22 cellular contexts compared by ENCODE assay signal in genomic region chr7:142332421-142332820, GRCh38.
DNase-seq lines count a peak whose midpoint lies in the region; ATAC-seq, FAIRE-seq and TF ChIP-seq lines count a peak whose summit lies in the region.
"Had no signal": no experiment of that assay in that cellular context is flagged by ENCODE, and none has a peak within 500 bp of the region (broad histone marks: within the 10 kb centered on the region; RNA-seq: fewer than 3 reads in every experiment).

No MANE protein-coding gene starts in this region.

- ATAC-seq in DND-41 (ENCODE audit: insufficient read depth, low read depth) (0 out of 3 replicates have a peak, but pooled peaks have one; percentile 16), K562 (peak; percentile 57; the same call in 2 of the 3 replicates), left lobe of liver (no peak), GM18502 (IDR thresholded peaks at IDR 0.05; ENCODE audit: poor library complexity, unreplicated experiment) (no peak)
- ATAC-seq: GM23338, Right ventricle myocardium inferior had no signal

- no peak overlapping the region for H3K4me3 ChIP-seq in DND-41 (ENCODE audit: low read depth in 1 of 2, low read length in 2 of 2)
- no peak overlapping the region for H3K4me3 ChIP-seq in K562
- H3K4me3 ChIP-seq: GM23338 had no signal

- H3K27me3 ChIP-seq in DND-41 (ENCODE audit: insufficient read depth, low read length, poor library complexity) (no peaks in the 10 kb centered on the region), K562 (ENCODE audit: control insufficient read depth in 2 of 2, insufficient read depth in 2 of 2, low read length in 2 of 2) (peaks cover 0 to 7% of the 10 kb centered on the region in 2 experiments; a peak in 1 of 5 replicates)

- no peaks in the 10 kb centered on the region for H3K9me3 ChIP-seq in DND-41 (ENCODE audit: insufficient read depth, low read length, severe bottlenecking)
- no peaks in the 10 kb centered on the region for H3K9me3 ChIP-seq in K562 (replicated peaks; ENCODE audit: control insufficient read depth, insufficient read depth, low read depth, low read length)

- H3K4me1 Mint-ChIP-seq in activated CD4-positive, alpha-beta memory T cell treated with anti-CD3 and anti-CD28 coated beads for 36 hours (ENCODE audit: low read depth): peaks cover 12% of the 10 kb centered on the region
- H3K4me1 Mint-ChIP-seq in activated CD4-positive, alpha-beta memory T cell treated with anti-CD3 and anti-CD28 coated beads, Interleukin-2, amount 10 ng/mL, durations not matched to agents 7 days and 5 days: peaks cover 6% of the 10 kb centered on the region
- H3K4me1 Mint-ChIP-seq: B cell had no signal

- POLR2A ChIA-PET in activated CD4-positive, alpha-beta memory T cell treated with anti-CD3 and anti-CD28 coated beads for 36 hours (lab: Charles Lee): no interaction called here
- POLR2A ChIA-PET in activated CD4-positive, alpha-beta memory T cell treated with anti-CD3 and anti-CD28 coated beads, Interleukin-2, amount 10 ng/mL, durations not matched to agents 7 days and 5 days (lab: Charles Lee): no interaction called here
- POLR2A ChIA-PET in K562 (lab: Yijun Ruan, JAX): no interaction called here

- no peak for FAIRE-seq in K562 (lab: Jason Lieb, UNC)
- FAIRE-seq: A204.1, GM12891 had no signal

- H3K27ac Mint-ChIP-seq in activated CD4-positive, alpha-beta memory T cell treated with anti-CD3 and anti-CD28 coated beads for 36 hours: no peak overlapping the region
- no peak overlapping the region for H3K27ac Mint-ChIP-seq in activated CD4-positive, alpha-beta memory T cell treated with anti-CD3 and anti-CD28 coated beads, Interleukin-2, amount 10 ng/mL, durations not matched to agents 7 days and 5 days
- H3K27ac Mint-ChIP-seq: B cell, CD14-positive monocyte, GM23338 had no signal

- intact Hi-C loops in activated CD4-positive, alpha-beta memory T cell treated with anti-CD3 and anti-CD28 coated beads for 36 hours (cut with micrococcal nuclease): no loop called here
- intact Hi-C loops in K562 (cut with micrococcal nuclease): no loop called here

- H2AFZ ChIP-seq in DND-41 (ENCODE audit: low read depth, low read length): no peak overlapping the region
- no peak overlapping the region for H2AFZ ChIP-seq in K562 (ENCODE audit: low read depth, low read length)
- H2AFZ ChIP-seq: GM23338 had no signal

- CTCF ChIA-PET in activated CD4-positive, alpha-beta memory T cell treated with anti-CD3 and anti-CD28 coated beads for 36 hours (lab: Charles Lee): interaction anchor here (1.0 to 3.1 kb wide), 2 partner anchors 9 to 13 kb away, joined by 3 to 15 read pairs; no protein-coding TSS in a partner anchor
- CTCF ChIA-PET in activated CD4-positive, alpha-beta memory T cell treated with anti-CD3 and anti-CD28 coated beads, Interleukin-2, amount 10 ng/mL, durations not matched to agents 7 days and 5 days (lab: Charles Lee): interaction anchor here (0.7 to 2.0 kb wide), 2 partner anchors 9 to 30 kb away, joined by 3 to 5 read pairs; no protein-coding TSS in a partner anchor
- CTCF ChIA-PET in K562 (lab: Yijun Ruan, JAX; ENCODE audit: low intra/inter-chr PET ratio): no interaction called here

- H3K4me1 ChIP-seq in DND-41 (ENCODE audit: insufficient read depth, low read length) (no peaks in the 10 kb centered on the region), K562 (replicated peaks in 1 of 2; ENCODE audit: control insufficient read depth in 2 of 2, insufficient read depth in 2 of 2, low read length in 2 of 2) (no peaks in the 10 kb centered on the region)

- H3K79me2 ChIP-seq in DND-41 (ENCODE audit: insufficient read depth, low read length): no peaks in the 10 kb centered on the region
- no peaks in the 10 kb centered on the region for H3K79me2 ChIP-seq in K562 (ENCODE audit: control insufficient read depth, insufficient read depth, low read length)

- TF ChIP-seq CTCF in DND-41 (IDR thresholded peaks at IDR 0.05; ENCODE audit: borderline replicate concordance, extremely low read depth, low read length, poor library complexity, severe bottlenecking) (no peak), K562 (IDR thresholded peaks at IDR 0.05 in 2 of 3, conservative IDR thresholded peaks at IDR 0.05 in 1 of 3; ENCODE audit: insufficient read depth in 2 of 3, low read depth in 1 of 3, low read length in 3 of 3) (no peak)

- TF ChIP-seq POLR2A in K562 (conservative IDR thresholded peaks at IDR 0.05): no peak

- peaks cover 15% of the 10 kb centered on the region for H3K27me3 Mint-ChIP-seq in activated CD4-positive, alpha-beta memory T cell treated with anti-CD3 and anti-CD28 coated beads for 36 hours
- peaks cover 21% of the 10 kb centered on the region for H3K27me3 Mint-ChIP-seq in activated CD4-positive, alpha-beta memory T cell treated with anti-CD3 and anti-CD28 coated beads, Interleukin-2, amount 10 ng/mL, durations not matched to agents 7 days and 5 days

- no peak overlapping the region for H3K27ac ChIP-seq in DND-41 (ENCODE audit: low read length)
- H3K27ac ChIP-seq in K562 (ENCODE audit: extremely low read depth, low read depth, low read length): no peak overlapping the region
- peak overlapping the region; percentile 33 for H3K27ac ChIP-seq in substantia nigra (ENCODE audit: low read depth, low read length, poor library complexity, severe bottlenecking)

- H3K9ac ChIP-seq in DND-41 (ENCODE audit: low read depth, low read length) (no peak overlapping the region), K562 (ENCODE audit: insufficient read depth in 1 of 2, low read depth in 2 of 2, low read length in 2 of 2) (no peak overlapping the region)

- no peaks in the 10 kb centered on the region for H4K20me1 ChIP-seq in DND-41 (ENCODE audit: insufficient read depth, low read length)
- H4K20me1 ChIP-seq in K562 (replicated peaks; ENCODE audit: control insufficient read depth, insufficient read depth, low read length): no peaks in the 10 kb centered on the region

- in situ Hi-C loops in K562 (cut with MboI): no loop called here

- H3K4me2 ChIP-seq in DND-41 (ENCODE audit: insufficient read depth, low read length): no peak overlapping the region
- H3K4me2 ChIP-seq in K562 (ENCODE audit: insufficient read depth, low read length): no peak overlapping the region
- H3K4me2 ChIP-seq: GM23338 had no signal

- no TSS peak for BruUV-seq in K562 (replicated peaks; lab: Mats Ljungman, UMichigan)

- no peaks in the 10 kb centered on the region for H3K9me3 Mint-ChIP-seq in activated CD4-positive, alpha-beta memory T cell treated with anti-CD3 and anti-CD28 coated beads for 36 hours
- H3K9me3 Mint-ChIP-seq in activated CD4-positive, alpha-beta memory T cell treated with anti-CD3 and anti-CD28 coated beads, Interleukin-2, amount 10 ng/mL, durations not matched to agents 7 days and 5 days: no peaks in the 10 kb centered on the region
- H3K9me3 Mint-ChIP-seq: CD14-positive monocyte, GM23338 had no signal

- under 1% methylated on average over 6 of the region's 6 CpGs for WGBS in K562 (ENCODE audit: insufficient coverage, low coverage, missing lambda C conversion rate)

- H3K4me3 Mint-ChIP-seq in activated CD4-positive, alpha-beta memory T cell treated with anti-CD3 and anti-CD28 coated beads for 36 hours: peak overlapping the region; percentile 32
- no peak overlapping the region for H3K4me3 Mint-ChIP-seq in activated CD4-positive, alpha-beta memory T cell treated with anti-CD3 and anti-CD28 coated beads, Interleukin-2, amount 10 ng/mL, durations not matched to agents 7 days and 5 days
- H3K4me3 Mint-ChIP-seq: B cell, GM23338 had no signal

- no peak for TF ChIP-seq EP300 in K562 (IDR thresholded peaks at IDR 0.05; ENCODE audit: low read length)

- no peak for TF ChIP-seq RAD21 in K562 (CRISPR knock-in tag; conservative IDR thresholded peaks at IDR 0.05 in 1 of 2, IDR thresholded peaks at IDR 0.05 in 1 of 2)

- H3K36me3 ChIP-seq in DND-41 (ENCODE audit: insufficient read depth, low read length): no peaks in the 10 kb centered on the region
- H3K36me3 ChIP-seq in K562 (ENCODE audit: control insufficient read depth, insufficient read depth, low read length): no peaks in the 10 kb centered on the region

- no peaks in the 10 kb centered on the region for H3K36me3 Mint-ChIP-seq in activated CD4-positive, alpha-beta memory T cell treated with anti-CD3 and anti-CD28 coated beads for 36 hours
- H3K36me3 Mint-ChIP-seq in activated CD4-positive, alpha-beta memory T cell treated with anti-CD3 and anti-CD28 coated beads, Interleukin-2, amount 10 ng/mL, durations not matched to agents 7 days and 5 days (ENCODE audit: low read depth): no peaks in the 10 kb centered on the region
- H3K36me3 Mint-ChIP-seq: CD14-positive monocyte had no signal

- no peaks in the 10 kb centered on the region for H3K9me1 ChIP-seq in K562 (ENCODE audit: control insufficient read depth, insufficient read depth, low read length)

- DNase-seq in activated CD4-positive, alpha-beta memory T cell treated with anti-CD3 and anti-CD28 coated beads for 36 hours: no peak
- no peak for DNase-seq in activated CD4-positive, alpha-beta memory T cell treated with anti-CD3 and anti-CD28 coated beads, Interleukin-2, amount 10 ng/mL, durations not matched to agents 7 days and 5 days
- DNase-seq in DND-41 (no peak), K562 (ENCODE audit: extremely low read depth in 1 of 4, low spot score in 3 of 4) (no peak), substantia nigra (lab: John Stamatoyannopoulos, UW) (no peak), left lobe of liver (ENCODE audit: low spot score) (no peak)
- DNase-seq: DMS79, HCEC 1CT, KG1, NCI-H1092, NCI-H1436, NCI-H1930, NCI-H2227 treated with DMSO at 0.1 percent for 48 hours, NCI-H510A treated with DMSO at 0.1 percent for 48 hours, NCI-H774 had no signal

TF ChIP-seq in K562, 482 proteins besides CTCF, POLR2A, EP300 and RAD21 (continues in another document):
- TF ChIP-seq ZNF280A (IDR thresholded peaks at IDR 0.05; ENCODE audit: low read depth, partially characterized antibody) (no peak), RAD51 (IDR thresholded peaks at IDR 0.05; ENCODE audit: borderline replicate concordance, low read depth) (no peak), TCF3 (CRISPR knock-in tag; IDR thresholded peaks at IDR 0.05) (no peak)

Comparison
In these comparisons a context has a peak if more than half of its experiments do, and no peak if none do; other contexts are left out.
1. ATAC-seq: peak in DND-41 (single experiment) and K562 (single experiment); none in left lobe of liver (single experiment) and GM18502 (single experiment).